Comparison of ENCODE assay signal across 8 cellular contexts in genomic region chr9:99104459-99105151, GRCh38. TPM values are rescaled to one million over a fixed set of nuclear protein-coding genes. Genes with fewer than 3 reads are reported as not detected.
DNase-seq lines count a peak whose midpoint lies in the region; ATAC-seq and TF ChIP-seq lines count a peak whose summit lies in the region.

TGFBR1 (plus strand) TSS chr9:99105113; CDS start chr9:99105206, 93 bp downstream.

- H3K4me3 ChIP-seq in ascending aorta = peak within 1 kb of the TSS; percentile 82 to 87
- H3K4me3 ChIP-seq in right cardiac atrium (ENCODE audit: low read length) = peak within 1 kb of the TSS; percentile 98
- peak within 1 kb of the TSS; percentile 67 to 78 for H3K4me3 ChIP-seq in uterus

- H3K27me3 ChIP-seq in ascending aorta (no peaks in the 10 kb centered on the region), right cardiac atrium (ENCODE audit: control insufficient read depth, insufficient read depth) (no peaks in the 10 kb centered on the region), uterus (no peaks in the 10 kb centered on the region)

- TF ChIP-seq CTCF in ascending aorta (IDR thresholded peaks at IDR 0.05) (no peak), uterus (IDR thresholded peaks at IDR 0.05) (no peak)

- ATAC-seq in GM18498 (IDR thresholded peaks at IDR 0.05; ENCODE audit: unreplicated experiment) (peak; percentile 93), HG02938 (IDR thresholded peaks at IDR 0.05; ENCODE audit: unreplicated experiment) (peak; percentile 85), right cardiac atrium (peak; percentile 97)

- peaks cover 2% of the 10 kb centered on the region for H3K27me3 Mint-ChIP-seq in T-helper 2 cell treated with Interferon-gamma antibody and Interleukin-4, amounts not matched to agents 5 μg/mL and 100 μg/mL, for 36 hours (ENCODE audit: low read depth)

- DNase-seq in NCI-H1694 treated with DMSO at 0.1 percent for 48 hours (lab: John Stamatoyannopoulos, UW) = peak; percentile 74
- peak; percentile 97 for DNase-seq in T-helper 2 cell treated with Interferon-gamma antibody and Interleukin-4, amounts not matched to agents 5 μg/mL and 100 μg/mL, for 36 hours (ENCODE audit: low spot score)
- DNase-seq in ascending aorta (ENCODE audit: low spot score in 2 of 2) = peak; percentile 72 to 97
- peak; percentile 93 to 98 (median 98) for DNase-seq in right cardiac atrium
- peak; percentile 94 for DNase-seq in putamen (ENCODE audit: low spot score)
- DNase-seq in uterus = peak; percentile 90 to 95

- WGBS in right cardiac atrium = under 1% methylated on average over 60 of the region's 60 CpGs

- no peaks in the 10 kb centered on the region for H3K9me3 ChIP-seq in ascending aorta
- no peaks in the 10 kb centered on the region for H3K9me3 ChIP-seq in right cardiac atrium (ENCODE audit: control insufficient read depth, low read length)
- no peaks in the 10 kb centered on the region for H3K9me3 ChIP-seq in uterus

- H3K4me1 Mint-ChIP-seq in T-helper 2 cell treated with Interferon-gamma antibody and Interleukin-4, amounts not matched to agents 5 μg/mL and 100 μg/mL, for 36 hours (ENCODE audit: low read depth) = peaks cover 60% of the 10 kb centered on the region

- H3K4me1 ChIP-seq in ascending aorta = peaks cover 0 to 34% of the 10 kb centered on the region in 2 donors
- peaks cover 5% of the 10 kb centered on the region for H3K4me1 ChIP-seq in right cardiac atrium (ENCODE audit: control insufficient read depth, insufficient read depth, low read length)
- H3K4me1 ChIP-seq in uterus = no peaks in the 10 kb centered on the region

- intact Hi-C loops in ascending aorta (cut with DNase I) (loop anchor here (1.0 to 10.0 kb wide), 5 partner anchors 18 to 1182 kb away; partner anchors contain the start of genes ALG2, NR4A3, SEC61B and TRMO), right cardiac atrium (cut with DNase I) (no loop called here), uterus (cut with DNase I; ENCODE audit: low total_unique reads) (no loop called here)

- H3K9me3 Mint-ChIP-seq in T-helper 2 cell treated with Interferon-gamma antibody and Interleukin-4, amounts not matched to agents 5 μg/mL and 100 μg/mL, for 36 hours = peaks cover 4% of the 10 kb centered on the region

- H3K27ac ChIP-seq in ascending aorta (peak within 1 kb of the TSS; percentile 92 to 95), right cardiac atrium (ENCODE audit: low read length) (peak within 1 kb of the TSS; percentile 89), uterus (peak within 1 kb of the TSS; percentile 94)

- H3K36me3 ChIP-seq in ascending aorta (no peaks in the 10 kb centered on the region), uterus (no peaks in the 10 kb centered on the region)

- peak within 1 kb of the TSS; percentile 92 for H3K27ac Mint-ChIP-seq in T-helper 2 cell treated with Interferon-gamma antibody and Interleukin-4, amounts not matched to agents 5 μg/mL and 100 μg/mL, for 36 hours

- H3K4me3 Mint-ChIP-seq in T-helper 2 cell treated with Interferon-gamma antibody and Interleukin-4, amounts not matched to agents 5 μg/mL and 100 μg/mL, for 36 hours = peak within 1 kb of the TSS; percentile 87

- peaks cover 32% of the 10 kb centered on the region for H3K36me3 Mint-ChIP-seq in T-helper 2 cell treated with Interferon-gamma antibody and Interleukin-4, amounts not matched to agents 5 μg/mL and 100 μg/mL, for 36 hours (ENCODE audit: low read depth)

- TF ChIP-seq POLR2A in uterus (IDR thresholded peaks at IDR 0.05) = peak; percentile 97

RNA-seq across cellular contexts. Expression of gene TGFBR1, which starts in this region (rescaled TPM):
- total RNA-seq in ascending aorta = 13.9 TPM
- total RNA-seq in right cardiac atrium = 10 to 100 TPM; 13.3 to 25.8 (median 15.0) TPM
- polyA plus RNA-seq in right cardiac atrium = 4.3 TPM
- 100 to 1,000 TPM in 1 of 4 donors, 10 to 100 TPM in 3; 27.1 to 101 (median 41.3) TPM for total RNA-seq in uterus

Comparison
In these comparisons a context has a peak if more than half of its experiments do, and no peak if none do; other contexts are left out.
1. Peak in every context shown above with its lines: DNase-seq, ATAC-seq, H3K4me3 ChIP-seq and H3K27ac ChIP-seq.